21 cellular contexts compared by ENCODE assay signal in genomic region chr12:104665296-104665695, GRCh38.
DNase-seq lines count a peak whose midpoint lies in the region; ATAC-seq and TF ChIP-seq lines count a peak whose summit lies in the region.
"Had no signal": no experiment of that assay in that cellular context is flagged by ENCODE, and none has a peak within 500 bp of the region (broad histone marks: within the 10 kb centered on the region; RNA-seq: fewer than 3 reads in every experiment).

No MANE protein-coding gene starts in this region.

- ATAC-seq in activated CD4-positive, CD25-positive, alpha-beta regulatory T cell treated with anti-CD3 and anti-CD28 coated beads, Interleukin-2, amount 50 U/mL, for 24 hours = peak; percentile 79 to 83
- ATAC-seq in esophagus mucosa = peak; percentile 66
- ATAC-seq: body of pancreas, WTC11 had no signal

- TF ChIP-seq CTCF in transverse colon (IDR thresholded peaks at IDR 0.05) = no peak

- no peak for TF ChIP-seq EP300 in transverse colon (IDR thresholded peaks at IDR 0.05; ENCODE audit: low read depth)

- H3K4me1 ChIP-seq in transverse colon = peaks cover 18 to 31% (median 24%) of the 10 kb centered on the region in 4 donors

- peak overlapping the region; percentile 31 to 80 (median 52) for H3K27ac ChIP-seq in transverse colon
- H3K27ac ChIP-seq: body of pancreas, upper lobe of left lung had no signal

- intact Hi-C loops in transverse colon (cut with DNase I; ENCODE audit: low total_unique reads) = no loop called here

- in situ Hi-C loops in transverse colon (cut with MboI; ENCODE audit: low pct_ligation_motif_present in 1 of 4, low pct_unique_long_range_greater_than_20kb in 1 of 4, low sequenced_read_pairs in 3 of 4) = no loop called here

- no peak for DNase-seq in activated CD4-positive, CD25-positive, alpha-beta regulatory T cell (lab: John Stamatoyannopoulos, UW)
- peak; percentile 19 for DNase-seq in stimulated activated CD4-positive, alpha-beta T cell treated with anti-CD3 and anti-CD28 coated beads, Interleukin-15, amount 100 ng/mL, for 24 hours
- no peak for DNase-seq in stimulated activated CD4-positive, alpha-beta T cell treated with anti-CD3 and anti-CD28 coated beads, Interleukin-4, amount 100 ng/mL, for 4 hours
- DNase-seq in transverse colon (no peak), NCI-H1694 treated with DMSO at 0.1 percent for 48 hours (lab: John Stamatoyannopoulos, UW) (no peak), MG63 (no peak)
- DNase-seq: 8988T; body of pancreas; effector memory CD4-positive, alpha-beta T cell; Karpas-422; kidney; NCI-H1092; NCI-H2029 treated with DMSO at 0.1 percent for 48 hours; NCI-H510A treated with DMSO at 0.1 percent for 48 hours; occipital lobe; retina; stimulated activated naive CD4-positive, alpha-beta T cell; upper lobe of left lung had no signal

- H3K4me3 ChIP-seq in transverse colon = no peak overlapping the region
- no peak overlapping the region for H3K4me3 ChIP-seq in MG63
- H3K4me3 ChIP-seq: body of pancreas, upper lobe of left lung had no signal

- no peaks in the 10 kb centered on the region for H3K9me3 ChIP-seq in transverse colon
- no peaks in the 10 kb centered on the region for H3K9me3 ChIP-seq in MG63
- H3K9me3 ChIP-seq: body of pancreas, upper lobe of left lung had no signal

- WGBS in transverse colon (ENCODE audit: low coverage in 1 of 2), 2 donors = 61 to 65% methylated on average over 4 of the region's 4 CpGs

- H3K36me3 ChIP-seq in transverse colon = no peaks in the 10 kb centered on the region
- H3K36me3 ChIP-seq in MG63 = no peaks in the 10 kb centered on the region
- H3K36me3 ChIP-seq: upper lobe of left lung had no signal

- TF ChIP-seq POLR2A in transverse colon (IDR thresholded peaks at IDR 0.05) = no peak

- H3K27me3 ChIP-seq in transverse colon = no peaks in the 10 kb centered on the region
- no peaks in the 10 kb centered on the region for H3K27me3 ChIP-seq in MG63
- H3K27me3 ChIP-seq: body of pancreas, upper lobe of left lung had no signal
